Comparison of ENCODE assay signal across 8 cellular contexts in genomic region chr10:43606323-43607198, GRCh38. TPM values are rescaled to one million over a fixed set of nuclear protein-coding genes. Genes with fewer than 3 reads are reported as not detected.
A peak's percentile ranks its signal among the peaks of the same experiment; 100 is the strongest.
DNase-seq lines count a peak whose midpoint lies in the region; ATAC-seq and TF ChIP-seq lines count a peak whose summit lies in the region.

Gene ZNF485, plus strand, starts transcription at chr10:43606438. Its CDS starts 613 bp downstream, at chr10:43607051.

- peak; percentile 96 for ATAC-seq in GM21360 (IDR thresholded peaks at IDR 0.05; ENCODE audit: unreplicated experiment)

- H3K9me3 Mint-ChIP-seq in Calu3 (ENCODE audit: low read depth, unreplicated experiment) (peaks cover 12% of the 10 kb centered on the region), nephron (peaks cover 4% of the 10 kb centered on the region)
- H3K9me3 Mint-ChIP-seq in stimulated activated naive CD8-positive, alpha-beta T cell treated with anti-CD3 and anti-CD28 coated beads, Interleukin-15, Interleukin-2, amounts not matched to agents 100 ng/mL and 50 ng/mL, for 24 hours: peaks cover 15% of the 10 kb centered on the region

- DNase-seq in Calu3: peak; percentile 71
- DNase-seq in HT-29 (ENCODE audit: low spot score): peak; percentile 68
- peak; percentile 73 for DNase-seq in RPMI8226
- peak; percentile 34 for DNase-seq in activated effector memory CD4-positive, alpha-beta T cell treated with Interleukin-2 at 50 U/mL for 16 hours
- peak; percentile 51 for DNase-seq in fibroblast of villous mesenchyme (ENCODE audit: low read depth)

- peak within 1 kb of the TSS; percentile 76 for H3K4me3 ChIP-seq in fibroblast of villous mesenchyme (ENCODE audit: low read depth, low read length)

- H3K36me3 Mint-ChIP-seq in Calu3 (ENCODE audit: insufficient read depth, unreplicated experiment) (peaks cover 24% of the 10 kb centered on the region), nephron (ENCODE audit: low read depth) (peaks cover 32% of the 10 kb centered on the region)
- peaks cover 46% of the 10 kb centered on the region for H3K36me3 Mint-ChIP-seq in stimulated activated naive CD8-positive, alpha-beta T cell treated with anti-CD3 and anti-CD28 coated beads, Interleukin-15, Interleukin-2, amounts not matched to agents 100 ng/mL and 50 ng/mL, for 24 hours (ENCODE audit: low read depth)

- H3K27me3 Mint-ChIP-seq in Calu3 (ENCODE audit: unreplicated experiment) (peaks cover 11% of the 10 kb centered on the region), nephron (ENCODE audit: low read depth) (peaks cover 7% of the 10 kb centered on the region)
- H3K27me3 Mint-ChIP-seq in stimulated activated naive CD8-positive, alpha-beta T cell treated with anti-CD3 and anti-CD28 coated beads, Interleukin-15, Interleukin-2, amounts not matched to agents 100 ng/mL and 50 ng/mL, for 24 hours: peaks cover 5% of the 10 kb centered on the region

- intact Hi-C loops in Calu3 (cut with micrococcal nuclease; ENCODE audit: unreplicated experiment): no loop called here

- peaks cover 7% of the 10 kb centered on the region for H3K4me1 Mint-ChIP-seq in Calu3 (ENCODE audit: low read depth, unreplicated experiment)
- H3K4me1 Mint-ChIP-seq in nephron: peaks cover 10% of the 10 kb centered on the region
- peaks cover 43% of the 10 kb centered on the region for H3K4me1 Mint-ChIP-seq in stimulated activated naive CD8-positive, alpha-beta T cell treated with anti-CD3 and anti-CD28 coated beads, Interleukin-15, Interleukin-2, amounts not matched to agents 100 ng/mL and 50 ng/mL, for 24 hours (ENCODE audit: low read depth)

- TF ChIP-seq CTCF in Calu3 (IDR thresholded peaks at IDR 0.05; ENCODE audit: unreplicated experiment) (no peak), fibroblast of villous mesenchyme (IDR thresholded peaks at IDR 0.05; ENCODE audit: insufficient read depth, low read depth, low read length) (no peak), nephron (IDR thresholded peaks at IDR 0.05; ENCODE audit: unreplicated experiment in 3 of 3) (no peak)

- H3K4me3 Mint-ChIP-seq in Calu3 (ENCODE audit: low read depth, unreplicated experiment): peak within 1 kb of the TSS; percentile 71
- peak within 1 kb of the TSS; percentile 88 to 91 (median 89) for H3K4me3 Mint-ChIP-seq in nephron
- H3K4me3 Mint-ChIP-seq in stimulated activated naive CD8-positive, alpha-beta T cell treated with anti-CD3 and anti-CD28 coated beads, Interleukin-15, Interleukin-2, amounts not matched to agents 100 ng/mL and 50 ng/mL, for 24 hours: peak within 1 kb of the TSS; percentile 87

- CTCF ChIA-PET in Calu3 (lab: Charles Lee): no interaction called here

- BruUV-seq in Calu3 (replicated peaks; lab: Mats Ljungman, UMichigan): no TSS peak

- H3K27ac Mint-ChIP-seq in Calu3 (ENCODE audit: unreplicated experiment): no peak within 1 kb of the TSS
- H3K27ac Mint-ChIP-seq in nephron: peak within 1 kb of the TSS in 1 of 3 experiments; percentile 71
- H3K27ac Mint-ChIP-seq in stimulated activated naive CD8-positive, alpha-beta T cell treated with anti-CD3 and anti-CD28 coated beads, Interleukin-15, Interleukin-2, amounts not matched to agents 100 ng/mL and 50 ng/mL, for 24 hours: peak within 1 kb of the TSS; percentile 89

RNA-seq across cellular contexts. Expression of gene ZNF485, which starts in this region (rescaled TPM):
- 6.7 and 7.1 TPM in 2 replicates for total RNA-seq in Calu3 (2022)
- 1.7 and 7.3 TPM in 2 replicates for total RNA-seq in HT-29 (2014; rRNA removed; shearing (Covaris generic))
- 1.6 and 3.5 TPM in 2 replicates for total RNA-seq in fibroblast of villous mesenchyme

Comparison
In these comparisons a context has a peak if more than half of its experiments do, and no peak if none do; other contexts are left out.
1. Peak in every context shown above with its lines: DNase-seq, ATAC-seq and H3K4me3 ChIP-seq.